Comparison of ENCODE assay signal across 7 cellular contexts in genomic region chr11:76208438-76208828, GRCh38. TPM values are rescaled to one million over a fixed set of nuclear protein-coding genes. Genes with fewer than 3 reads are reported as not detected.
DNase-seq lines count a peak whose midpoint lies in the region; ATAC-seq and TF ChIP-seq lines count a peak whose summit lies in the region.

No MANE protein-coding gene starts in this region.

- peaks cover 92% of the 10 kb centered on the region for H3K27me3 ChIP-seq in iPS-15b (ENCODE audit: control insufficient read depth, insufficient read depth, low read length)

- no peaks in the 10 kb centered on the region for H3K9me3 ChIP-seq in iPS-15b (ENCODE audit: control insufficient read depth, insufficient read depth, low read length)

- TF ChIP-seq CTCF in HFFc6 (IDR thresholded peaks at IDR 0.05), result no peak
- TF ChIP-seq CTCF in WI38 (IDR thresholded peaks at IDR 0.05; ENCODE audit: low read depth, low read length), result no peak

- ATAC-seq in stimulated activated memory B cell treated with anti-CD40 and anti-IgM and Interleukin-4, amounts not matched to agents 10 μg/mL and 1 μg/mL and 100 μg/mL, for 72 hours, result peak; percentile 1

- no peaks in the 10 kb centered on the region for H3K36me3 ChIP-seq in iPS-15b (ENCODE audit: control insufficient read depth, insufficient read depth, low read length)

- H3K27me3 Mint-ChIP-seq in HFFc6 (ENCODE audit: insufficient read depth), result peaks cover 50% of the 10 kb centered on the region
- peaks cover 59% of the 10 kb centered on the region for H3K27me3 Mint-ChIP-seq in stimulated activated memory B cell treated with anti-CD40 and anti-IgM and Interleukin-4, amounts not matched to agents 10 μg/mL and 1 μg/mL and 100 μg/mL, for 72 hours

- H3K4me1 Mint-ChIP-seq in HFFc6 (ENCODE audit: low read depth), result peaks cover 13% of the 10 kb centered on the region; the same call in 1 of the 2 replicates
- peaks cover 35% of the 10 kb centered on the region for H3K4me1 Mint-ChIP-seq in stimulated activated memory B cell treated with anti-CD40 and anti-IgM and Interleukin-4, amounts not matched to agents 10 μg/mL and 1 μg/mL and 100 μg/mL, for 72 hours

- DNase-seq in HFFc6 (no peak), NCI-H526 treated with DMSO at 0.1 percent for 48 hours (lab: John Stamatoyannopoulos, UW) (no peak), HUDEP-2 (lab: John Stamatoyannopoulos, UW; ENCODE audit: unreplicated experiment in 76 of 76) (no peak), NCI-H1105 treated with DMSO at 0.1 percent for 48 hours (lab: John Stamatoyannopoulos, UW) (no peak)

- H3K36me3 Mint-ChIP-seq in HFFc6 (ENCODE audit: low read depth), result no peaks in the 10 kb centered on the region
- no peaks in the 10 kb centered on the region for H3K36me3 Mint-ChIP-seq in stimulated activated memory B cell treated with anti-CD40 and anti-IgM and Interleukin-4, amounts not matched to agents 10 μg/mL and 1 μg/mL and 100 μg/mL, for 72 hours

- no peak overlapping the region for H3K27ac Mint-ChIP-seq in HFFc6
- no peak overlapping the region for H3K27ac Mint-ChIP-seq in stimulated activated memory B cell treated with anti-CD40 and anti-IgM and Interleukin-4, amounts not matched to agents 10 μg/mL and 1 μg/mL and 100 μg/mL, for 72 hours

- peaks cover 10% of the 10 kb centered on the region for H3K4me1 ChIP-seq in iPS-15b (ENCODE audit: control insufficient read depth, insufficient read depth, low read length)

- peak overlapping the region; percentile 39 for H3K4me3 ChIP-seq in WI38 (ENCODE audit: low read depth, low read length)
- peak overlapping the region; percentile 67 for H3K4me3 ChIP-seq in iPS-15b (ENCODE audit: low read depth, low read length)

- H3K4me3 Mint-ChIP-seq in HFFc6, result peak overlapping the region; percentile 66
- H3K4me3 Mint-ChIP-seq in stimulated activated memory B cell treated with anti-CD40 and anti-IgM and Interleukin-4, amounts not matched to agents 10 μg/mL and 1 μg/mL and 100 μg/mL, for 72 hours, result peak overlapping the region; percentile 79

- no peaks in the 10 kb centered on the region for H3K9me3 Mint-ChIP-seq in HFFc6
- H3K9me3 Mint-ChIP-seq in stimulated activated memory B cell treated with anti-CD40 and anti-IgM and Interleukin-4, amounts not matched to agents 10 μg/mL and 1 μg/mL and 100 μg/mL, for 72 hours, result no peaks in the 10 kb centered on the region

- no peak overlapping the region for H3K9ac ChIP-seq in iPS-15b (ENCODE audit: low read depth, low read length)

RNA-seq across cellular contexts. Expression of gene WNT11, which starts 2.1 kb away (rescaled TPM):
- total RNA-seq in HFFc6 (2021; fragmentation: NEBNext Ultra II Directional; extraction: Animal tissue kit (Norgen Biotek cat#: 25700)), result not detected
